ENCODE assay signal across 8 cellular contexts in the genomic region with DNA sequence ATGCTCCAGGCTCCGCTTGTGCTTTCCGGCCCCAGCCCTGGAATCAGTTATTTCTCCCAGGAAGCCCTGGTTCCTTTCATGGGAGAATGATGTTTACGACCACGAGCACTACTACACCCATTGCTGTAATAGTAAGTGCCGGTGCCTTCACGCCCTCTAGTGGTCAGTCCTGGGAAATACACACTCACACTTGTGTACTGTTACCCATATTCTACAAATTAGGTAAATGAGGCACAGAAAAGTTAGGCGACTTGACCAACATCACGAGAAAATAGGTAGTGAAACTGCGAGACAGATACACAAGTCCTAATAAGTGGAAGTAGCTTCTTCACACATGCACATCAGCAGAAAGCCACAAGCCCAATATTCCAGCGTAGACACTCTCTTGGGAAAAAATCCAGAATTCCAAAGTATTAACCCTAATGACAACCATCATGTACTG. TPM values are rescaled to one million over a fixed set of nuclear protein-coding genes. Genes with fewer than 3 reads are reported as not detected.
DNase-seq lines count a peak whose midpoint lies in the region; ATAC-seq, FAIRE-seq and TF ChIP-seq lines count a peak whose summit lies in the region.

No MANE protein-coding gene starts in this region.

- no peak overlapping the region for H3K4me3 Mint-ChIP-seq in T-helper 17 cell

- peaks cover 22% of the 10 kb centered on the region for H3K27me3 Mint-ChIP-seq in T-helper 17 cell

- H3K4me3 ChIP-seq in adrenal gland, result no peak overlapping the region
- no peak overlapping the region for H3K4me3 ChIP-seq in gastrocnemius medialis

- H3K4me1 ChIP-seq in adrenal gland (replicated peaks in 1 of 2) (no peaks in the 10 kb centered on the region), gastrocnemius medialis (no peaks in the 10 kb centered on the region)

- no peak overlapping the region for H3K27ac Mint-ChIP-seq in T-helper 17 cell

- peak; percentile 97 for TF ChIP-seq CTCF in 22Rv1 (IDR thresholded peaks at IDR 0.05)
- peak; percentile 61 to 87 (median 77) for TF ChIP-seq CTCF in adrenal gland (IDR thresholded peaks at IDR 0.05)
- peak; percentile 43 to 75 (median 58) for TF ChIP-seq CTCF in gastrocnemius medialis (IDR thresholded peaks at IDR 0.05 in 4 of 5, conservative IDR thresholded peaks at IDR 0.05 in 1 of 5)

- H3K36me3 ChIP-seq in adrenal gland (replicated peaks in 1 of 2), result no peaks in the 10 kb centered on the region
- H3K36me3 ChIP-seq in gastrocnemius medialis, result no peaks in the 10 kb centered on the region

- H3K36me3 Mint-ChIP-seq in T-helper 17 cell (ENCODE audit: low read depth), result peaks cover 2% of the 10 kb centered on the region

- H3K9me3 ChIP-seq in T-helper 17 cell (ENCODE audit: control insufficient read depth, low read length, poor library complexity, severe bottlenecking) (no peaks in the 10 kb centered on the region), adrenal gland (replicated peaks in 1 of 3) (no peaks in the 10 kb centered on the region), gastrocnemius medialis (no peaks in the 10 kb centered on the region)

- 8 to 10% (median 9%) methylated on average over 8 to 10 of the region's 10 CpGs for WGBS in adrenal gland, 4 donors

- intact Hi-C loops in adrenal gland (cut with DNase I) (no loop called here), left ventricle myocardium superior (cut with micrococcal nuclease) (no loop called here), gastrocnemius medialis (cut with DNase I; ENCODE audit: low total_unique reads) (no loop called here)

- H3K27me3 ChIP-seq in adrenal gland, result peaks cover 10% of the 10 kb centered on the region
- peaks cover 0 to 4% (median 3%) of the 10 kb centered on the region in 3 donors for H3K27me3 ChIP-seq in gastrocnemius medialis

- ATAC-seq in T-helper 17 cell (peak; percentile 89), left ventricle myocardium superior (peak; percentile 63), gastrocnemius medialis (no peak), GM18520 (IDR thresholded peaks at IDR 0.05; ENCODE audit: unreplicated experiment) (no peak)

- FAIRE-seq in GM12892 (lab: Jason Lieb, UNC), result peak; percentile 95

- in situ Hi-C loops in gastrocnemius medialis (cut with MboI; ENCODE audit: low sequenced_read_pairs in 4 of 4), result no loop called here

- TF ChIP-seq POLR2A in GM12892 (IDR thresholded peaks at IDR 0.05; ENCODE audit: low read depth, low read length), result no peak
- TF ChIP-seq POLR2A in adrenal gland (IDR thresholded peaks at IDR 0.05), result no peak
- no peak for TF ChIP-seq POLR2A in gastrocnemius medialis (IDR thresholded peaks at IDR 0.05)

- H3K4me1 Mint-ChIP-seq in T-helper 17 cell, result peaks cover 15% of the 10 kb centered on the region

- DNase-seq in GM12892 (ENCODE audit: insufficient read length), result peak; percentile 46
- peak; percentile 78 for DNase-seq in NCI-H1105 treated with DMSO at 0.1 percent for 48 hours (lab: John Stamatoyannopoulos, UW)
- peak; percentile 36 to 59 (median 46) for DNase-seq in T-helper 17 cell
- DNase-seq in adrenal gland, result peak; percentile 53 to 88 (median 68)
- DNase-seq in left ventricle myocardium superior, result no peak
- DNase-seq in gastrocnemius medialis, result peak in 1 of 2 donors; percentile 31

- H3K27ac ChIP-seq in 22Rv1 (no peak overlapping the region), adrenal gland (no peak overlapping the region), gastrocnemius medialis (no peak overlapping the region)

RNA-seq across cellular contexts. Expression of gene CEACAM21, which starts 21.7 kb away (rescaled TPM):
- polyA plus RNA-seq in GM12892 (2012; ENCODE audit: missing spikeins), result 21.8 TPM
- 10 to 100 TPM; 40.5 to 44.4 TPM for total RNA-seq in T-helper 17 cell
- 1 to 10 TPM in 7 of 8 donors, not detected in 1; 1.2 to 4.7 (median 2.9) TPM for total RNA-seq in adrenal gland
- 1 to 10 TPM; 1.2 to 1.7 (median 1.5) TPM for polyA plus RNA-seq in adrenal gland
- 0.99 TPM for total RNA-seq in left ventricle myocardium superior
- total RNA-seq in gastrocnemius medialis, result under 1 TPM in 1 of 4 donors, not detected in 3; 0.49 TPM

RNA-seq across cellular contexts. Expression of gene CEACAM4, which starts 29.3 kb away (rescaled TPM):
- not detected for polyA plus RNA-seq in GM12892 (2012; ENCODE audit: missing spikeins)
- total RNA-seq in T-helper 17 cell (under 1 TPM; 0.31 to 0.92 TPM), adrenal gland (1 to 10 TPM in 3 of 8 donors, under 1 TPM in 3, not detected in 2; 0.19 to 1.6 (median 0.84) TPM), left ventricle myocardium superior (0.52 TPM), gastrocnemius medialis (1 to 10 TPM in 1 of 4 donors, under 1 TPM in 1, not detected in 2; 0.81 to 2.7 TPM)
- under 1 TPM; 0.32 to 0.95 (median 0.84) TPM for polyA plus RNA-seq in adrenal gland

Comparison
In these comparisons a context has a peak if more than half of its experiments do, and no peak if none do; other contexts are left out.
1. ATAC-seq: peak in T-helper 17 cell (single experiment) and left ventricle myocardium superior (single experiment); none in gastrocnemius medialis (0 of 2) and GM18520 (single experiment).
2. RNA of gene CEACAM21, which starts 21.7 kb away (total RNA-seq): 40.5 to 44.4 TPM in T-helper 17 cell; 1.2 to 4.7 TPM in adrenal gland, 0.99 TPM in left ventricle myocardium superior (single experiment) and 0.49 TPM in gastrocnemius medialis; every median in the first group is over 4 times any median in the second.
3. Peak in every context shown above with its lines, with median percentiles within 50 percentile points of each other: CTCF ChIP-seq.